1 cellular context compared by ENCODE assay signal in the genomic region with DNA sequence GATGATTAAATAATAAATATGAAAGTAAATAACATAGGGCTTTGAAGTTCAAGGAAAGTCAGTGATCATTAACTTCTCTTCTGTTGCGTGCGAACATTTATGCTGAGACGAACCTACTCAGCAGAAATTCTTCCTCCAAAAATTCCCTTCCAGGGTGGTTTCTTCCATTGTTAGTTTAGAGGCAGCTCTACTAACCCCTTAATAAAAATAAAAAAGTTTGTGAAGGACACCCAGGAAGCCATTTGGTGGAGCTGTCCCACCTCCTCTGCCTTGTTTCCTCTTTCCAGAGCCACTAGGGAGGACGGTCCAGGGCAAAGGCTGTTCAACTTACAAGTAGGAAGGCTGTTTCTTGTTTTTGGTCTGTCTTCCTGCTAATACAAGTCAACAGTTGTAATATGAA.
TF ChIP-seq lines count a peak whose summit lies in the region.

No MANE protein-coding gene starts in this region.

TF ChIP-seq in WTC11, 78 proteins besides CTCF, POLR2A, EP300 and RAD21 (continued from another document):
- no peak for TF ChIP-seq NR3C1 (CRISPR knock-in tag; conservative IDR thresholded peaks at IDR 0.05; ENCODE audit: low read depth)
